ENCODE assay signal across 8 cellular contexts in genomic region chr2:26757873-26758789, GRCh38. TPM values are rescaled to one million over a fixed set of nuclear protein-coding genes. Genes with fewer than 3 reads are reported as not detected.
DNase-seq lines count a peak whose midpoint lies in the region; ATAC-seq and TF ChIP-seq lines count a peak whose summit lies in the region.

No MANE protein-coding gene starts in this region.

- intact Hi-C loops in activated CD4-positive, alpha-beta memory T cell treated with anti-CD3 and anti-CD28 coated beads for 36 hours (cut with micrococcal nuclease): no loop called here
- intact Hi-C loops in stomach (cut with DNase I; ENCODE audit: low total_unique reads): no loop called here

- ATAC-seq in HG02798 (IDR thresholded peaks at IDR 0.05; ENCODE audit: poor library complexity, unreplicated experiment): peak; percentile 47
- no peak for ATAC-seq in HG03039 (IDR thresholded peaks at IDR 0.05; ENCODE audit: unreplicated experiment)

- no peak for TF ChIP-seq CTCF in stomach (IDR thresholded peaks at IDR 0.05)

- CTCF ChIA-PET in activated CD4-positive, alpha-beta memory T cell treated with anti-CD3 and anti-CD28 coated beads for 36 hours (lab: Charles Lee): no interaction called here

- H3K36me3 ChIP-seq in stomach: no peaks in the 10 kb centered on the region

- TF ChIP-seq EP300 in stomach (IDR thresholded peaks at IDR 0.05): no peak

- TF ChIP-seq POLR2A in stomach (IDR thresholded peaks at IDR 0.05): no peak

- H3K4me1 ChIP-seq in stomach: peaks cover 5 to 13% (median 8%) of the 10 kb centered on the region in 4 donors

- no peaks in the 10 kb centered on the region for H3K36me3 Mint-ChIP-seq in activated CD4-positive, alpha-beta memory T cell treated with anti-CD3 and anti-CD28 coated beads for 36 hours
- no peaks in the 10 kb centered on the region for H3K36me3 Mint-ChIP-seq in T-helper 2 cell treated with Interferon-gamma antibody and Interleukin-4, amounts not matched to agents 5 μg/mL and 100 μg/mL, for 36 hours (ENCODE audit: low read depth)

- no peak overlapping the region for H3K4me3 ChIP-seq in stomach

- peaks cover 11% of the 10 kb centered on the region for H3K4me1 Mint-ChIP-seq in activated CD4-positive, alpha-beta memory T cell treated with anti-CD3 and anti-CD28 coated beads for 36 hours (ENCODE audit: low read depth)
- peaks cover 10% of the 10 kb centered on the region for H3K4me1 Mint-ChIP-seq in T-helper 2 cell treated with Interferon-gamma antibody and Interleukin-4, amounts not matched to agents 5 μg/mL and 100 μg/mL, for 36 hours (ENCODE audit: low read depth)

- H3K27me3 ChIP-seq in stomach: no peaks in the 10 kb centered on the region

- 56 to 71% (median 65%) methylated on average over 6 of the region's 6 CpGs for WGBS in stomach, 5 donors

- H3K27ac ChIP-seq in stomach: peak overlapping the region in 3 of 5 donors; percentile 27 to 59 (median 54)

- no peaks in the 10 kb centered on the region for H3K27me3 Mint-ChIP-seq in activated CD4-positive, alpha-beta memory T cell treated with anti-CD3 and anti-CD28 coated beads for 36 hours
- H3K27me3 Mint-ChIP-seq in T-helper 2 cell treated with Interferon-gamma antibody and Interleukin-4, amounts not matched to agents 5 μg/mL and 100 μg/mL, for 36 hours (ENCODE audit: low read depth): peaks cover 10% of the 10 kb centered on the region

- H3K4me3 Mint-ChIP-seq in activated CD4-positive, alpha-beta memory T cell treated with anti-CD3 and anti-CD28 coated beads for 36 hours: no peak overlapping the region
- no peak overlapping the region for H3K4me3 Mint-ChIP-seq in T-helper 2 cell treated with Interferon-gamma antibody and Interleukin-4, amounts not matched to agents 5 μg/mL and 100 μg/mL, for 36 hours

- H3K27ac Mint-ChIP-seq in activated CD4-positive, alpha-beta memory T cell treated with anti-CD3 and anti-CD28 coated beads for 36 hours: no peak overlapping the region
- H3K27ac Mint-ChIP-seq in T-helper 2 cell treated with Interferon-gamma antibody and Interleukin-4, amounts not matched to agents 5 μg/mL and 100 μg/mL, for 36 hours: no peak overlapping the region

- no peaks in the 10 kb centered on the region for H3K9me3 ChIP-seq in stomach

- no peaks in the 10 kb centered on the region for H3K9me3 Mint-ChIP-seq in activated CD4-positive, alpha-beta memory T cell treated with anti-CD3 and anti-CD28 coated beads for 36 hours
- no peaks in the 10 kb centered on the region for H3K9me3 Mint-ChIP-seq in T-helper 2 cell treated with Interferon-gamma antibody and Interleukin-4, amounts not matched to agents 5 μg/mL and 100 μg/mL, for 36 hours

- DNase-seq in ELR (ENCODE audit: low read depth) (peak; percentile 98), hepatic stellate cell (ENCODE audit: low spot score) (peak; percentile 63), stomach (peak; percentile 29), GM19240 (ENCODE audit: insufficient read length, low spot score) (no peak)
- peak; percentile 64 for DNase-seq in activated CD4-positive, alpha-beta memory T cell treated with anti-CD3 and anti-CD28 coated beads for 36 hours
- DNase-seq in T-helper 2 cell treated with Interferon-gamma antibody and Interleukin-4, amounts not matched to agents 5 μg/mL and 100 μg/mL, for 36 hours (ENCODE audit: low spot score): no peak

- POLR2A ChIA-PET in activated CD4-positive, alpha-beta memory T cell treated with anti-CD3 and anti-CD28 coated beads for 36 hours (lab: Charles Lee): no interaction called here

RNA-seq across cellular contexts. Expression of gene SLC35F6, which starts 6.0 kb away (rescaled TPM):
- 1 to 10 TPM; 6.6 to 6.8 TPM for total RNA-seq in activated CD4-positive, alpha-beta memory T cell treated with anti-CD3 and anti-CD28 coated beads for 36 hours
- total RNA-seq in stomach: 10 to 100 TPM; 12.8 to 40.9 (median 14.7) TPM
- polyA plus RNA-seq in stomach: 10 to 100 TPM in 1 of 3 donors, 1 to 10 TPM in 2; 4.9 to 10.5 (median 8.6) TPM

RNA-seq across cellular contexts. Expression of gene CENPA, which starts 27.7 kb away (rescaled TPM):
- total RNA-seq in activated CD4-positive, alpha-beta memory T cell treated with anti-CD3 and anti-CD28 coated beads for 36 hours: 10 to 100 TPM; 36.7 to 37.8 TPM
- 1 to 10 TPM in 1 of 5 donors, not detected in 4; 2.0 TPM for total RNA-seq in stomach
- polyA plus RNA-seq in stomach: 1 to 10 TPM; 2.3 to 4.0 (median 3.1) TPM

Comparison
In these comparisons a context has a peak if more than half of its experiments do, and no peak if none do; other contexts are left out.
1. DNase-seq: peak in ELR (single experiment), activated CD4-positive, alpha-beta memory T cell treated with anti-CD3 and anti-CD28 coated beads for 36 hours (single experiment), hepatic stellate cell (single experiment) and stomach (single experiment); none in T-helper 2 cell treated with Interferon-gamma antibody and Interleukin-4, amounts not matched to agents 5 μg/mL and 100 μg/mL, for 36 hours (single experiment) and GM19240 (single experiment).
2. RNA of gene CENPA, which starts 27.7 kb away (total RNA-seq): 36.7 to 37.8 TPM in activated CD4-positive, alpha-beta memory T cell treated with anti-CD3 and anti-CD28 coated beads for 36 hours; 2.0 TPM in stomach; every median in the first group is over 10 times any median in the second.